In genomic region chr1:58013237-58013636, GRCh38 we compare ENCODE assay signal across 19 cellular contexts.
DNase-seq lines count a peak whose midpoint lies in the region; ATAC-seq, FAIRE-seq and TF ChIP-seq lines count a peak whose summit lies in the region.
"Had no signal": no experiment of that assay in that cellular context is flagged by ENCODE, and none has a peak within 500 bp of the region (broad histone marks: within the 10 kb centered on the region; RNA-seq: fewer than 3 reads in every experiment).

No MANE protein-coding gene starts in this region.

- no peak overlapping the region for H3K56ac ChIP-seq in H9 (ENCODE audit: insufficient read length, low read depth, low read length)

- TF ChIP-seq EP300 in SK-N-SH (IDR thresholded peaks at IDR 0.05; ENCODE audit: borderline replicate concordance in 1 of 2, low read depth in 1 of 2, low read length in 1 of 2) = no peak

- no peak overlapping the region for H3K14ac ChIP-seq in H9 (ENCODE audit: insufficient read depth, low read length)

- H3K4me3 ChIP-seq in SK-N-SH (ENCODE audit: low read depth in 2 of 2, low read length in 1 of 2) = no peak overlapping the region
- H3K4me3 ChIP-seq in kidney (ENCODE audit: low read length in 2 of 2) = no peak overlapping the region
- H3K4me3 ChIP-seq in upper lobe of right lung = no peak overlapping the region
- H3K4me3 ChIP-seq: heart left ventricle, pancreas, uterus had no signal

- no peak overlapping the region for H3K4me3 Mint-ChIP-seq in H9
- H3K4me3 Mint-ChIP-seq in naive thymus-derived CD8-positive, alpha-beta T cell = no peak overlapping the region
- H3K4me3 Mint-ChIP-seq: activated CD4-positive, alpha-beta memory T cell treated with anti-CD3 and anti-CD28 coated beads for 36 hours; B cell; IgD-negative memory B cell; T-helper 17 cell had no signal

- H4K8ac ChIP-seq in H9 (replicated peaks; ENCODE audit: insufficient read length, low read depth, low read length) = no peak overlapping the region

- no peak overlapping the region for H4K5ac ChIP-seq in H9 (ENCODE audit: insufficient read length, low read depth, low read length)

- H3K4me1 ChIP-seq in H9 (ENCODE audit: insufficient read depth, low read length) (0 out of 2 replicates have a peak, but pooled peaks cover 3% of the 10 kb centered on the region), SK-N-SH (ENCODE audit: control insufficient read depth in 1 of 2, insufficient read depth in 2 of 2, low read depth in 1 of 2, low read length in 1 of 2) (no peaks in the 10 kb centered on the region), kidney (ENCODE audit: control insufficient read depth in 1 of 2, insufficient read depth in 1 of 2, low read depth in 1 of 2, low read length in 2 of 2) (no peaks in the 10 kb centered on the region), upper lobe of right lung (no peaks in the 10 kb centered on the region)
- H3K4me1 ChIP-seq: heart left ventricle, pancreas, uterus had no signal

- H2BK120ac ChIP-seq in H9 (ENCODE audit: low read depth, low read length, poor library complexity, severe bottlenecking) = no peak overlapping the region

- H3K9ac ChIP-seq in H9 (ENCODE audit: extremely low read depth, insufficient read length, low read length) (no peak overlapping the region), SK-N-SH (no peak overlapping the region), kidney (ENCODE audit: low read length in 2 of 2) (no peak overlapping the region)

- H3K4ac ChIP-seq in H9 (ENCODE audit: low read depth, low read length) = no peak overlapping the region

- no CpG with 5 or more reads among the region's 3 CpGs for WGBS in H9 (ENCODE audit: extremely low coverage, insufficient read length, low lambda C conversion rate)
- 30% methylated on average over 3 of the region's 3 CpGs for WGBS in SK-N-SH (ENCODE audit: low lambda C conversion rate)

- H2AFZ ChIP-seq in H9 (ENCODE audit: low read length) (no peak overlapping the region), SK-N-SH (ENCODE audit: low read depth) (no peak overlapping the region)

- no peak overlapping the region for H2BK12ac ChIP-seq in H9 (ENCODE audit: insufficient read length, low read depth, low read length)

- no peak overlapping the region for H3K4me2 ChIP-seq in H9 (ENCODE audit: insufficient read depth, insufficient read length, low read length)
- H3K4me2 ChIP-seq in SK-N-SH = no peak overlapping the region

- H3F3A ChIP-seq in SK-N-SH (replicated peaks; ENCODE audit: insufficient read depth) = no peaks in the 10 kb centered on the region

- peaks cover 22 to 34% of the 10 kb centered on the region in 2 experiments for H3K4me1 Mint-ChIP-seq in H9
- H3K4me1 Mint-ChIP-seq in naive thymus-derived CD8-positive, alpha-beta T cell = no peaks in the 10 kb centered on the region
- H3K4me1 Mint-ChIP-seq: B cell, IgD-negative memory B cell, T-helper 17 cell had no signal

- H2BK15ac ChIP-seq in H9 (ENCODE audit: low read depth, low read length) = no peak overlapping the region

- H3K23ac ChIP-seq in H9 (ENCODE audit: insufficient read length, low read depth, low read length) = no peak overlapping the region

- no peak overlapping the region for H3K27ac ChIP-seq in H9 (ENCODE audit: insufficient read length, low read depth, low read length)
- no peak overlapping the region; a peak in 1 of 4 replicates for H3K27ac ChIP-seq in SK-N-SH (ENCODE audit: low read depth in 2 of 2, low read length in 1 of 2)
- no peak overlapping the region for H3K27ac ChIP-seq in kidney (ENCODE audit: low read depth in 2 of 2, low read length in 2 of 2)
- no peak overlapping the region for H3K27ac ChIP-seq in upper lobe of right lung
- H3K27ac ChIP-seq: heart left ventricle, pancreas, uterus had no signal

- no peaks in the 10 kb centered on the region for H4K20me1 ChIP-seq in H9 (ENCODE audit: control insufficient read depth, insufficient read depth, insufficient read length)
- no peaks in the 10 kb centered on the region for H4K20me1 ChIP-seq in SK-N-SH (ENCODE audit: insufficient read depth)

- H3K9me3 ChIP-seq in H9 (ENCODE audit: control insufficient read depth, low read depth, low read length) (no peaks in the 10 kb centered on the region), SK-N-SH (no peaks in the 10 kb centered on the region), kidney (ENCODE audit: control insufficient read depth in 1 of 2, low read length in 2 of 2) (no peaks in the 10 kb centered on the region), upper lobe of right lung (no peaks in the 10 kb centered on the region)
- H3K9me3 ChIP-seq: heart left ventricle, pancreas, uterus had no signal

- POLR2A ChIA-PET in SK-N-SH (lab: Yijun Ruan, JAX) = no interaction called here
- POLR2A ChIA-PET in naive thymus-derived CD8-positive, alpha-beta T cell (lab: Charles Lee) = no interaction called here

- H3K27me3 ChIP-seq in H9 (ENCODE audit: insufficient read depth, low read length) (no peaks in the 10 kb centered on the region), SK-N-SH (ENCODE audit: insufficient read depth) (no peaks in the 10 kb centered on the region), upper lobe of right lung (no peaks in the 10 kb centered on the region)
- H3K27me3 ChIP-seq: heart left ventricle, pancreas, uterus had no signal

- peak; percentile 56 for TF ChIP-seq RAD21 in SK-N-SH (IDR thresholded peaks at IDR 0.05; ENCODE audit: low read length)

- H3K27ac Mint-ChIP-seq in H9 = no peak overlapping the region; a peak in 1 of 7 replicates
- no peak overlapping the region for H3K27ac Mint-ChIP-seq in naive thymus-derived CD8-positive, alpha-beta T cell
- H3K27ac Mint-ChIP-seq: activated CD4-positive, alpha-beta memory T cell treated with anti-CD3 and anti-CD28 coated beads for 36 hours; B cell; IgD-negative memory B cell; T-helper 17 cell had no signal

- H2AK5ac ChIP-seq in H9 (ENCODE audit: insufficient read length, low read length) = no peak overlapping the region

- no peak overlapping the region for H2BK5ac ChIP-seq in H9 (ENCODE audit: insufficient read length, low read length)

- DNase-seq in D721Med (ENCODE audit: insufficient read length, low spot score) (no peak), H9 (peak; percentile 36), SK-N-SH (no peak), kidney (no peak), DMS153 (lab: John Stamatoyannopoulos, UW) (no peak), germinal center (ENCODE audit: low spot score) (no peak), upper lobe of right lung (no peak)
- no peak for DNase-seq in naive thymus-derived CD8-positive, alpha-beta T cell
- DNase-seq: activated CD4-positive, alpha-beta memory T cell treated with anti-CD3 and anti-CD28 coated beads for 36 hours; DMS79 treated with DMSO at 0.1 percent for 48 hours; heart left ventricle; NCI-H146; NCI-H524 treated with DMSO at 0.1 percent for 48 hours; pancreas; stimulated activated naive CD8-positive, alpha-beta T cell treated with anti-CD3 and anti-CD28 coated beads, Interleukin-15, Interleukin-2, amounts not matched to agents 100 U/mL and 50 U/mL, for 24 hours; T-helper 17 cell; uterus had no signal

- H3K36me3 ChIP-seq in SK-N-SH (replicated peaks in 1 of 2; ENCODE audit: control insufficient read depth in 1 of 2, insufficient read depth in 2 of 2, low read length in 1 of 2) (no peaks in the 10 kb centered on the region), kidney (ENCODE audit: control insufficient read depth in 1 of 2, insufficient read depth in 2 of 2, low read length in 2 of 2) (no peaks in the 10 kb centered on the region), upper lobe of right lung (no peaks in the 10 kb centered on the region)
- H3K36me3 ChIP-seq: heart left ventricle, pancreas, uterus had no signal

- FAIRE-seq in D721Med (lab: Jason Lieb, UNC) (no peak), kidney (lab: Jason Lieb, UNC) (no peak)
- FAIRE-seq: pancreas had no signal

- no peaks in the 10 kb centered on the region for H3K23me2 ChIP-seq in H9 (ENCODE audit: insufficient read length, low read depth, low read length, poor library complexity, severe bottlenecking)

- H3K79me1 ChIP-seq in H9 (ENCODE audit: insufficient read depth, low read depth, low read length, poor library complexity, severe bottlenecking) = no peaks in the 10 kb centered on the region

- H3K79me2 ChIP-seq in H9 (ENCODE audit: insufficient read depth, low read length) = no peaks in the 10 kb centered on the region
- H3K79me2 ChIP-seq in SK-N-SH (ENCODE audit: insufficient read depth) = no peaks in the 10 kb centered on the region

- H3K9me2 ChIP-seq in SK-N-SH = no peaks in the 10 kb centered on the region

- TF ChIP-seq CTCF in D721Med (IDR thresholded peaks at IDR 0.05; ENCODE audit: insufficient read depth, missing control alignments) = peak; percentile 40
- TF ChIP-seq CTCF in H9 (conservative IDR thresholded peaks at IDR 0.05) = peak; percentile 30; the same call in 1 of the 3 replicates
- TF ChIP-seq CTCF in SK-N-SH (IDR thresholded peaks at IDR 0.05) = no peak
- peak; percentile 32 for TF ChIP-seq CTCF in kidney (IDR thresholded peaks at IDR 0.05; ENCODE audit: borderline replicate concordance, extremely low read depth, insufficient read depth)
- no peak for TF ChIP-seq CTCF in upper lobe of right lung (IDR thresholded peaks at IDR 0.05)

- no peak overlapping the region for H3K18ac ChIP-seq in H9 (ENCODE audit: insufficient read length, low read depth, low read length)

- no peak overlapping the region for H3T11ph ChIP-seq in H9 (ENCODE audit: low read length)

- H4K91ac ChIP-seq in H9 (ENCODE audit: insufficient read length, low read depth, low read length) = no peak overlapping the region

- CTCF ChIA-PET in SK-N-SH (lab: Yijun Ruan, JAX) = interaction anchor here (0.7 to 2.0 kb wide), 6 partner anchors 8 to 1182 kb away, joined by 3 to 6 read pairs (median 4); no protein-coding TSS in a partner anchor

- no peak for ATAC-seq in naive thymus-derived CD8-positive, alpha-beta T cell
- ATAC-seq in upper lobe of right lung = no peak
- ATAC-seq: heart left ventricle; pancreas; stimulated activated naive CD8-positive, alpha-beta T cell treated with anti-CD3 and anti-CD28 coated beads, Interleukin-15, Interleukin-2, amounts not matched to agents 100 U/mL and 50 U/mL, for 24 hours; T-helper 17 cell had no signal

- no peaks in the 10 kb centered on the region for H3K9me3 Mint-ChIP-seq in H9
- no peaks in the 10 kb centered on the region for H3K9me3 Mint-ChIP-seq in naive thymus-derived CD8-positive, alpha-beta T cell
- H3K9me3 Mint-ChIP-seq: activated CD4-positive, alpha-beta memory T cell treated with anti-CD3 and anti-CD28 coated beads for 36 hours had no signal

- intact Hi-C loops in kidney (cut with DNase I) (no loop called here), upper lobe of right lung (cut with DNase I) (no loop called here)

- H2BK20ac ChIP-seq in H9 (ENCODE audit: low read depth, low read length, poor library complexity, severe bottlenecking) = no peak overlapping the region

- no peaks in the 10 kb centered on the region for H3K27me3 Mint-ChIP-seq in H9 (ENCODE audit: low read depth)
- peaks cover 0 to 4% (median 0%) of the 10 kb centered on the region in 5 donors for H3K27me3 Mint-ChIP-seq in naive thymus-derived CD8-positive, alpha-beta T cell
- H3K27me3 Mint-ChIP-seq: activated CD4-positive, alpha-beta memory T cell treated with anti-CD3 and anti-CD28 coated beads for 36 hours had no signal

- H3K36me3 Mint-ChIP-seq in H9 (ENCODE audit: insufficient read depth in 1 of 3, low read depth in 3 of 3) = peaks cover 0 to 3% (median 0%) of the 10 kb centered on the region in 3 experiments; a peak in 2 of 7 replicates
- H3K36me3 Mint-ChIP-seq in naive thymus-derived CD8-positive, alpha-beta T cell = no peaks in the 10 kb centered on the region
- H3K36me3 Mint-ChIP-seq: activated CD4-positive, alpha-beta memory T cell treated with anti-CD3 and anti-CD28 coated beads for 36 hours; IgD-negative memory B cell had no signal

Comparison
In these comparisons a context has a peak if more than half of its experiments do, and no peak if none do; other contexts are left out.
1. CTCF ChIP-seq: peak in D721Med (single experiment), H9 (single experiment) and kidney (single experiment); none in SK-N-SH (single experiment) and upper lobe of right lung (single experiment).